ENCODE assay signal across 11 cellular contexts in genomic region chr18:60413944-60414547, GRCh38. TPM values are rescaled to one million over a fixed set of nuclear protein-coding genes. Genes with fewer than 3 reads are reported as not detected.
A peak's percentile ranks its signal among the peaks of the same experiment; 100 is the strongest.
DNase-seq lines count a peak whose midpoint lies in the region; ATAC-seq and TF ChIP-seq lines count a peak whose summit lies in the region.
"Had no signal": no experiment of that assay in that cellular context is flagged by ENCODE, and none has a peak within 500 bp of the region (broad histone marks: within the 10 kb centered on the region; RNA-seq: fewer than 3 reads in every experiment).

No MANE protein-coding gene starts in this region.

- no peaks in the 10 kb centered on the region for H3K27me3 ChIP-seq in trophoblast cell (ENCODE audit: insufficient read depth, low read length)
- H3K27me3 ChIP-seq: BLaER1 treated with 17β-estradiol and CSF1 and Interleukin-3, amounts not matched to agents 10 nM and 100 nM; neutrophil had no signal

- peak; percentile 48 for ATAC-seq in HG03103 (IDR thresholded peaks at IDR 0.05; ENCODE audit: low read depth, unreplicated experiment)
- no peak for ATAC-seq in HG03442 (IDR thresholded peaks at IDR 0.05; ENCODE audit: unreplicated experiment)

- no peak overlapping the region for H4K91ac ChIP-seq in trophoblast cell (ENCODE audit: low read depth, low read length)

- no peak overlapping the region for H3K4me2 ChIP-seq in trophoblast cell (ENCODE audit: low read length)
- H3K4me2 ChIP-seq: BLaER1 treated with 17β-estradiol and CSF1 and Interleukin-3, amounts not matched to agents 10 nM and 100 nM had no signal

- TF ChIP-seq CTCF in astrocyte of the spinal cord (IDR thresholded peaks at IDR 0.05; ENCODE audit: low read depth, low read length) = peak; percentile 64

- no peak overlapping the region for H3K9ac ChIP-seq in trophoblast cell (ENCODE audit: low read length)
- H3K9ac ChIP-seq: BLaER1 treated with 17β-estradiol and CSF1 and Interleukin-3, amounts not matched to agents 10 nM and 100 nM had no signal

- H3K79me1 ChIP-seq in trophoblast cell (ENCODE audit: low read length) = no peaks in the 10 kb centered on the region

- no peaks in the 10 kb centered on the region for H3K4me1 ChIP-seq in trophoblast cell (ENCODE audit: control insufficient read depth in 1 of 2, insufficient read depth in 2 of 2, low read length in 2 of 2)
- H3K4me1 ChIP-seq: BLaER1 treated with 17β-estradiol and CSF1 and Interleukin-3, amounts not matched to agents 10 nM and 100 nM had no signal

- no peaks in the 10 kb centered on the region for H3K79me2 ChIP-seq in trophoblast cell (ENCODE audit: control insufficient read depth, insufficient read depth, low read length, poor library complexity)

- no peak overlapping the region for H3K4ac ChIP-seq in trophoblast cell (ENCODE audit: low read depth, low read length)

- no peak overlapping the region for H3K14ac ChIP-seq in trophoblast cell (ENCODE audit: low read length)

- H3K27ac ChIP-seq in trophoblast cell (ENCODE audit: low read depth, low read length) = no peak overlapping the region
- H3K27ac ChIP-seq: BLaER1 treated with 17β-estradiol and CSF1 and Interleukin-3, amounts not matched to agents 10 nM and 100 nM; neutrophil had no signal

- H3K4me3 ChIP-seq in astrocyte of the spinal cord (ENCODE audit: low read depth, low read length) (no peak overlapping the region), trophoblast cell (ENCODE audit: low read depth, low read length) (no peak overlapping the region)
- H3K4me3 ChIP-seq: BLaER1 treated with 17β-estradiol and CSF1 and Interleukin-3, amounts not matched to agents 10 nM and 100 nM had no signal

- H2BK5ac ChIP-seq in trophoblast cell (ENCODE audit: low read depth, low read length, poor library complexity) = no peak overlapping the region

- H3K9me3 ChIP-seq in trophoblast cell (ENCODE audit: insufficient read depth, low read depth, low read length) = no peaks in the 10 kb centered on the region
- H3K9me3 ChIP-seq: BLaER1 treated with 17β-estradiol and CSF1 and Interleukin-3, amounts not matched to agents 10 nM and 100 nM; neutrophil had no signal

- no peak overlapping the region for H3K18ac ChIP-seq in trophoblast cell (ENCODE audit: low read length)

- WGBS in trophoblast cell (ENCODE audit: extremely low coverage, insufficient coverage, insufficient read length) = no CpG with 5 or more reads among the region's 3 CpGs

- DNase-seq in NCI-H2107 treated with DMSO at 0.1 percent for 48 hours (lab: John Stamatoyannopoulos, UW; ENCODE audit: unreplicated experiment) = peak; percentile 30
- no peak for DNase-seq in NCI-H2107 (lab: John Stamatoyannopoulos, UW)
- no peak for DNase-seq in astrocyte of the spinal cord (ENCODE audit: low read depth, low spot score)
- peak; percentile 2 to 14 for DNase-seq in trophoblast cell
- no peak for DNase-seq in DMS153 treated with DMSO at 0.1 percent for 48 hours (lab: John Stamatoyannopoulos, UW; ENCODE audit: unreplicated experiment)
- DNase-seq in foreskin melanocyte = no peak
- DNase-seq: NCI-H2029 treated with DMSO at 0.1 percent for 48 hours had no signal

- no peak overlapping the region for H2AFZ ChIP-seq in trophoblast cell (ENCODE audit: insufficient read depth, low read length, poor library complexity)

- H2AK5ac ChIP-seq in trophoblast cell (ENCODE audit: low read length) = no peak overlapping the region

- H4K12ac ChIP-seq in trophoblast cell (ENCODE audit: low read depth, low read length) = no peak overlapping the region

- H4K8ac ChIP-seq in trophoblast cell (ENCODE audit: low read depth, low read length) = no peak overlapping the region

- H2BK12ac ChIP-seq in trophoblast cell (ENCODE audit: low read length) = no peak overlapping the region

- no peak overlapping the region for H3K23ac ChIP-seq in trophoblast cell (ENCODE audit: low read length)

- no peak overlapping the region for H2BK120ac ChIP-seq in trophoblast cell (ENCODE audit: insufficient read depth, low read length, poor library complexity)

- in situ Hi-C loops in astrocyte of the spinal cord (cut with HindIII; ENCODE audit: low sequenced_read_pairs) = no loop called here

- H3K36me3 ChIP-seq in trophoblast cell (ENCODE audit: control insufficient read depth in 1 of 2, insufficient read depth in 2 of 2, low read length in 2 of 2) = no peaks in the 10 kb centered on the region
- H3K36me3 ChIP-seq: BLaER1 treated with 17β-estradiol and CSF1 and Interleukin-3, amounts not matched to agents 10 nM and 100 nM; neutrophil had no signal

RNA-seq across cellular contexts. Expression of gene MC4R, which starts 41.5 kb away (rescaled TPM):
- 0.03 TPM in 1 of 2 replicates, not detected in the other for polyA plus RNA-seq in trophoblast cell (2013)

Comparison
In these comparisons a context has a peak if more than half of its experiments do, and no peak if none do; other contexts are left out.
1. DNase-seq: peak in NCI-H2107 treated with DMSO at 0.1 percent for 48 hours (single experiment) and trophoblast cell (2 of 2); none in NCI-H2107 (single experiment), astrocyte of the spinal cord (single experiment), DMS153 treated with DMSO at 0.1 percent for 48 hours (single experiment) and foreskin melanocyte (single experiment).